8 cellular contexts compared by ENCODE assay signal in the genomic region with DNA sequence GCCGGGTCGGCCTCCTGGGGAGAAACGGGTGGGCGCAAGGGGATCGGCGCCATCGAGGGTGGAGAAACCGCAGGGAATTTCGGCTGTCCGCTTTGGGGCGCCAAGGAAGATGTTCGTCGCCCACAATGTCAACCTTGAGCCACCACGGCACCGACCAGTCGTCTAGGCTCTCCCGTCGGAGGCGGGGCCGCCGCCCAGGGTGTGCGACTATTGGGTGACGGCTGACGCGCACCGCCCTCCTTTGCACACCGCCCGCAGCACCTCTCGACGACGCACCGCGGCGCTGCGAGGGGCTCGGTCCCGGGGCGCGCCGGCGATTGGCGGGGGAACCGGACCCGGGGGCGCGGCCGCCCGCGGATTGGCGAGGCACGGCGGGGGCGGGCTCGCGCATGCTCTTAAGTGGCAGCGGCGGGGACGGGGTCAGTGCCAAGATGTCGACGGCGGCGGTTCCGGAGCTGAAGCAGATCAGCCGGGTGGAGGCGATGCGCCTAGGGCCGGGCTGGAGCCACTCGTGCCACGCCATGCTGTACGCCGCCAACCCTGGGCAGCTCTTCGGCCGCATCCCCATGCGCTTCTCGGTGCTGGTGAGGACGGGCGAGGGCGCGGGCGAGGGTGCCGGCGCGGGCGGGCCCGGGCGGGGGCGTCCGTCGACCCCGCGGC. TPM values are rescaled to one million over a fixed set of nuclear protein-coding genes. Genes with fewer than 3 reads are reported as not detected.
A peak's percentile ranks its signal among the peaks of the same experiment; 100 is the strongest.
DNase-seq lines count a peak whose midpoint lies in the region; ATAC-seq and TF ChIP-seq lines count a peak whose summit lies in the region.

TSS of gene NUDT16L1 (plus strand) at position 267 of the 660 bp plus-strand sequence. CDS start at position 432, 165 bp downstream.

- H3K9me3 ChIP-seq in trophoblast cell (ENCODE audit: insufficient read depth, low read depth, low read length), result peaks cover 5% of the 10 kb centered on the region
- H3K9me3 ChIP-seq in tibial nerve, result no peaks in the 10 kb centered on the region

- H3K27ac ChIP-seq in adipose tissue (ENCODE audit: low read depth, low read length), result no peak within 1 kb of the TSS
- peak within 1 kb of the TSS; percentile 65 for H3K27ac ChIP-seq in trophoblast cell (ENCODE audit: low read depth, low read length)
- H3K27ac ChIP-seq in tibial nerve, result peak within 1 kb of the TSS; percentile 60 to 93 (median 87)

- H2BK120ac ChIP-seq in trophoblast cell (ENCODE audit: insufficient read depth, low read length, poor library complexity), result no peak within 1 kb of the TSS

- H3K4me1 ChIP-seq in trophoblast cell (ENCODE audit: control insufficient read depth in 1 of 2, insufficient read depth in 2 of 2, low read length in 2 of 2) (peaks cover 3 to 12% of the 10 kb centered on the region in 2 experiments), tibial nerve (peaks cover 0 to 47% (median 13%) of the 10 kb centered on the region in 4 donors)

- H3K23ac ChIP-seq in trophoblast cell (ENCODE audit: low read length), result no peak within 1 kb of the TSS

- in situ Hi-C loops in GM13976 (cut with MboI; ENCODE audit: low sequenced_read_pairs, unreplicated experiment), result no loop called here

- H3K4me3 Mint-ChIP-seq in T-cell, result peak within 1 kb of the TSS; percentile 78 to 86 (median 83)

- peak within 1 kb of the TSS; percentile 80 for H3K18ac ChIP-seq in trophoblast cell (ENCODE audit: low read length)

- peaks cover 6% of the 10 kb centered on the region for H3K79me2 ChIP-seq in trophoblast cell (ENCODE audit: control insufficient read depth, insufficient read depth, low read length, poor library complexity)

- H3K9ac ChIP-seq in trophoblast cell (ENCODE audit: low read length), result peak within 1 kb of the TSS; percentile 90

- TF ChIP-seq CTCF in GM13976 (IDR thresholded peaks at IDR 0.05; ENCODE audit: borderline replicate concordance, control extremely low read depth, extremely low read depth, insufficient read depth, missing control alignments) (peak; percentile 29), tibial nerve (IDR thresholded peaks at IDR 0.05) (peak; percentile 42 to 82 (median 71))

- CTCF ChIA-PET in T-cell (lab: Charles Lee), result interaction anchor here in 1 of 2 donors (0.6 to 1.1 kb wide), 5 partner anchors 19 to 188 kb away, joined by 3 to 5 read pairs (median 4); partner anchors contain the start of genes DNAAF8 and MGRN1

- H3K27me3 ChIP-seq in trophoblast cell (ENCODE audit: insufficient read depth, low read length) (no peaks in the 10 kb centered on the region), tibial nerve (no peaks in the 10 kb centered on the region)

- peak within 1 kb of the TSS; percentile 28 for H2AFZ ChIP-seq in trophoblast cell (ENCODE audit: insufficient read depth, low read length, poor library complexity)

- DNase-seq in GM13976 (ENCODE audit: low spot score), result peak; percentile 99
- DNase-seq in NCI-H146 (lab: John Stamatoyannopoulos, UW), result peak; percentile 97
- DNase-seq in T-cell, result peak; percentile 92 to 99 (median 96)
- peak; percentile 98 for DNase-seq in cardiac septum (ENCODE audit: low spot score)
- peak; percentile 96 to 98 for DNase-seq in trophoblast cell
- DNase-seq in tibial nerve (ENCODE audit: low spot score in 2 of 2), result peak; percentile 89 to 93

- TF ChIP-seq POLR2A in tibial nerve (IDR thresholded peaks at IDR 0.05), result peak in 1 of 2 donors; percentile 73

- 0 to 1% (median 1%) methylated on average over 52 to 91 of the region's 91 CpGs for whole genome bisulfite sequencing in adipose tissue, 3 donors
- no CpG with 5 or more reads among the region's 91 CpGs for WGBS in trophoblast cell (ENCODE audit: extremely low coverage, insufficient coverage, insufficient read length)
- WGBS in tibial nerve, 2 donors, result 0 to 2% methylated on average over 7 to 48 of the region's 91 CpGs

- ATAC-seq in HG02852 (IDR thresholded peaks at IDR 0.05; ENCODE audit: unreplicated experiment) (peak; percentile 93), T-cell (replicated peaks in 1 of 4) (peak; percentile 91 to 95 (median 94))

- POLR2A ChIA-PET in T-cell (lab: Charles Lee), result interaction anchor here (0.5 to 1.4 kb wide), 4 partner anchors 41 to 131 kb away, joined by 3 to 7 read pairs (median 4); partner anchors contain the start of gene DNAAF8 (in 1 of the 2)

- H3K14ac ChIP-seq in trophoblast cell (ENCODE audit: low read length), result peak within 1 kb of the TSS; percentile 78

- peaks cover 7% of the 10 kb centered on the region for H3K79me1 ChIP-seq in trophoblast cell (ENCODE audit: low read length)

- H3K4ac ChIP-seq in trophoblast cell (ENCODE audit: low read depth, low read length), result peak within 1 kb of the TSS; percentile 53

- H2BK5ac ChIP-seq in trophoblast cell (ENCODE audit: low read depth, low read length, poor library complexity), result peak within 1 kb of the TSS; percentile 35

- H3K36me3 Mint-ChIP-seq in T-cell, result peaks cover 4% of the 10 kb centered on the region

- peak within 1 kb of the TSS; percentile 4 for H2AK5ac ChIP-seq in trophoblast cell (ENCODE audit: low read length)

- peak within 1 kb of the TSS; percentile 87 to 90 for H3K27ac Mint-ChIP-seq in T-cell

- H3K36me3 ChIP-seq in trophoblast cell (ENCODE audit: control insufficient read depth in 1 of 2, insufficient read depth in 2 of 2, low read length in 2 of 2), result peaks cover 51 to 55% of the 10 kb centered on the region in 2 experiments
- peaks cover 0 to 60% (median 13%) of the 10 kb centered on the region in 3 donors for H3K36me3 ChIP-seq in tibial nerve

- peak within 1 kb of the TSS; percentile 91 for H3K4me2 ChIP-seq in trophoblast cell (ENCODE audit: low read length)

- no peaks in the 10 kb centered on the region for H3K9me3 Mint-ChIP-seq in T-cell

- peak in 1 of 2 donors; percentile 73 for TF ChIP-seq EP300 in tibial nerve (IDR thresholded peaks at IDR 0.05)

- peaks cover 17 to 22% (median 19%) of the 10 kb centered on the region in 3 donors for H3K4me1 Mint-ChIP-seq in T-cell

- no peaks in the 10 kb centered on the region for H3K27me3 Mint-ChIP-seq in T-cell

- H3K4me3 ChIP-seq in trophoblast cell (ENCODE audit: low read depth, low read length), result peak within 1 kb of the TSS; percentile 100
- H3K4me3 ChIP-seq in tibial nerve, result peak within 1 kb of the TSS; percentile 86 to 98 (median 92)

- peak within 1 kb of the TSS; percentile 81 for H4K8ac ChIP-seq in trophoblast cell (ENCODE audit: low read depth, low read length)

- intact Hi-C loops in cardiac septum (cut with DNase I), result loop anchor here (5.0 to 10.0 kb wide), 2 partner anchors 111 to 264 kb away; partner anchors contain the start of genes ROGDI and SEC14L5

- peak within 1 kb of the TSS; percentile 71 for H4K12ac ChIP-seq in trophoblast cell (ENCODE audit: low read depth, low read length)

- H4K91ac ChIP-seq in trophoblast cell (ENCODE audit: low read depth, low read length), result peak within 1 kb of the TSS; percentile 75

- H2BK12ac ChIP-seq in trophoblast cell (ENCODE audit: low read length), result no peak within 1 kb of the TSS

RNA-seq across cellular contexts. Expression of gene NUDT16L1, which starts in this region (rescaled TPM):
- total RNA-seq in T-cell, result 10 to 100 TPM; 53.3 to 64.0 (median 62.2) TPM
- 10 to 100 TPM; 22.0 to 47.2 (median 31.0) TPM for polyA plus RNA-seq in adipose tissue
- total RNA-seq in cardiac septum, result 43.7 TPM
- 21.1 and 21.4 TPM in 2 replicates for polyA plus RNA-seq in trophoblast cell (2013)
- total RNA-seq in tibial nerve, result 10 to 100 TPM; 30.3 to 63.7 (median 48.5) TPM
